Comparison of ENCODE assay signal across 12 cellular contexts in the genomic region with DNA sequence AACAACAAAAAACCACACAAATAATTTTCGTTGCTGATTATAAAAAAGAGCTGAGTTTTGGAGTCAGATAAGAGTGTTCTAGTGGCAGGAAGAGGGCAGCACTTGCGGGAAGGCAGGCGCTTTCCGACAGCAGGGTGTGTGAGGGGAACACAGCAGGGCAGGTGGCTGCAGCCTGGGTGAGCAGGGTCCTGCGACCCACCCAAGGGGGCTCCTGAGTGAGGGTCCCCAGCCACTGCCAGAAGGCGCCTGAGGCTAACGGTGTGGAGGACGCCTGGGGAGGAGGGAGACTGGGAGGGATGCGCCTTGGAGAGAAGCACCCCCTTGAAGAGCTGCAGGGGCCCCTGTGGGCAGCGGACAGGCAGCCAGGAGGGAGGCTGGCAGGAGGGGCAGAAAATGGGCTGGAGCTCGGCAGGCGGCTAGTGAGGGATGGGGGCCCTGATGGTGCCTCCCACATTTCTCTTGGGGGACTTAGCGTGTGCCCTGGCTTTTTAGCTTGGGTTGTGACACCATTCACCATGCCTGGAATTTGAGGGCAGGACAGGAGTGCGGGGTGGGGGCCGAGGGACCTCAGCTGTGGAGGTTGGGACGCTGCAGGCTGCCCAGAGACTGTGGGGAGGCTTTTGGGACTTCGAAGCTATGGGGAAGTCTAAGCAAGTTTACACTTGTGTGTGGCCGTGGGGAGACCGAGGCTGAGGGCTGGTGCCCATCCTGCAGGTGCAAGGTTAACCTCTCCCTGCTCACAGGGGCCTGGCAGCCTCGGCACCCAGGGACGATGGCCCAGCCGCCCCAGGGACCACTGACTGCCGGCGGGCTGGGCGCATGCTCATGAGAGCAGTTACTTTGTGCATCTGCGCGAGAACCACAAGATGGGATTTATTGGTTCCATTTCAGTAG.
A peak's percentile ranks its signal among the peaks of the same experiment; 100 is the strongest.
DNase-seq lines count a peak whose midpoint lies in the region; ATAC-seq, FAIRE-seq and TF ChIP-seq lines count a peak whose summit lies in the region.
"Had no signal": no experiment of that assay in that cellular context is flagged by ENCODE, and none has a peak within 500 bp of the region (broad histone marks: within the 10 kb centered on the region; RNA-seq: fewer than 3 reads in every experiment).

No MANE protein-coding gene starts in this region.

- WGBS in gastroesophageal sphincter (ENCODE audit: low coverage in 1 of 2), 2 donors = 52 to 78% methylated on average over 12 to 16 of the region's 27 CpGs

- H3K9me3 ChIP-seq in gastroesophageal sphincter = peaks cover 0 to 16% (median 0%) of the 10 kb centered on the region in 3 donors
- H3K9me3 ChIP-seq: pancreas had no signal

- TF ChIP-seq CTCF in HFFc6 (IDR thresholded peaks at IDR 0.05) (peak; percentile 37), bronchial epithelial cell (IDR thresholded peaks at IDR 0.05; ENCODE audit: insufficient read depth, low read length, severe bottlenecking) (peak; percentile 6), osteocyte (IDR thresholded peaks at IDR 0.05) (peak; percentile 21), gastroesophageal sphincter (IDR thresholded peaks at IDR 0.05) (no peak)

- no peaks in the 10 kb centered on the region for H3K4me1 Mint-ChIP-seq in activated T-cell treated with anti-CD3 and anti-CD28 coated beads, Interleukin-2, amount 50 U/mL, for 72 hours (ENCODE audit: low read depth)
- no peaks in the 10 kb centered on the region for H3K4me1 Mint-ChIP-seq in activated T-cell treated with anti-CD3 and anti-CD28 coated beads, Interleukin-2, amount 50 U/mL, for 24 hours (ENCODE audit: low read depth)
- H3K4me1 Mint-ChIP-seq in HFFc6 (ENCODE audit: low read depth) (peaks cover 18% of the 10 kb centered on the region), osteocyte (ENCODE audit: unreplicated experiment) (peaks cover 34% of the 10 kb centered on the region)

- H3K4me1 ChIP-seq in gastroesophageal sphincter = no peaks in the 10 kb centered on the region

- no peak for ATAC-seq in activated T-cell treated with anti-CD3 and anti-CD28 coated beads, Interleukin-2, amount 50 U/mL, for 72 hours (replicated peaks in 1 of 2)
- ATAC-seq in gastroesophageal sphincter = no peak
- ATAC-seq: pancreas had no signal

- no peak overlapping the region for H3K27ac ChIP-seq in gastroesophageal sphincter
- H3K27ac ChIP-seq: pancreas, tibial artery had no signal

- no peak for DNase-seq in activated T-cell treated with anti-CD3 and anti-CD28 coated beads, Interleukin-2, amount 50 U/mL, for 72 hours
- DNase-seq in activated T-cell treated with anti-CD3 and anti-CD28 coated beads, Interleukin-2, amount 50 U/mL, for 24 hours = no peak
- DNase-seq in HFFc6 (no peak), bronchial epithelial cell (ENCODE audit: low read depth) (no peak), osteocyte (ENCODE audit: extremely low spot score, unreplicated experiment) (no peak), NAMALWA (ENCODE audit: low spot score) (no peak), mucosa of gallbladder (ENCODE audit: low spot score) (no peak)
- DNase-seq: islet precursor cell; stimulated activated CD4-positive, alpha-beta T cell treated with anti-CD3 and anti-CD28 coated beads, Interleukin-4, amount 100 ng/mL, for 1 hour; tibial artery had no signal

- no peaks in the 10 kb centered on the region for H3K27me3 Mint-ChIP-seq in activated T-cell treated with anti-CD3 and anti-CD28 coated beads, Interleukin-2, amount 50 U/mL, for 72 hours (ENCODE audit: low read depth)
- peaks cover 10% of the 10 kb centered on the region for H3K27me3 Mint-ChIP-seq in activated T-cell treated with anti-CD3 and anti-CD28 coated beads, Interleukin-2, amount 50 U/mL, for 24 hours
- H3K27me3 Mint-ChIP-seq in HFFc6 (ENCODE audit: insufficient read depth) (peaks cover 9% of the 10 kb centered on the region), osteocyte (ENCODE audit: unreplicated experiment) (no peaks in the 10 kb centered on the region)

- peak overlapping the region; percentile 32 for H3K27ac Mint-ChIP-seq in activated T-cell treated with anti-CD3 and anti-CD28 coated beads, Interleukin-2, amount 50 U/mL, for 72 hours
- H3K27ac Mint-ChIP-seq in activated T-cell treated with anti-CD3 and anti-CD28 coated beads, Interleukin-2, amount 50 U/mL, for 24 hours = no peak overlapping the region
- H3K27ac Mint-ChIP-seq in HFFc6 = no peak overlapping the region
- no peak overlapping the region for H3K27ac Mint-ChIP-seq in osteocyte (ENCODE audit: unreplicated experiment)

- no peaks in the 10 kb centered on the region for H3K27me3 ChIP-seq in bronchial epithelial cell (ENCODE audit: control insufficient read depth, insufficient read depth, low read length)
- peaks cover 47% of the 10 kb centered on the region for H3K27me3 ChIP-seq in gastroesophageal sphincter
- H3K27me3 ChIP-seq: pancreas had no signal

- no peak overlapping the region for H3K4me3 Mint-ChIP-seq in activated T-cell treated with anti-CD3 and anti-CD28 coated beads, Interleukin-2, amount 50 U/mL, for 72 hours
- no peak overlapping the region for H3K4me3 Mint-ChIP-seq in activated T-cell treated with anti-CD3 and anti-CD28 coated beads, Interleukin-2, amount 50 U/mL, for 24 hours
- H3K4me3 Mint-ChIP-seq in HFFc6 = no peak overlapping the region
- H3K4me3 Mint-ChIP-seq in osteocyte (ENCODE audit: unreplicated experiment) = no peak overlapping the region

- TF ChIP-seq POLR2A in gastroesophageal sphincter (IDR thresholded peaks at IDR 0.05) = no peak

- H3K36me3 Mint-ChIP-seq in activated T-cell treated with anti-CD3 and anti-CD28 coated beads, Interleukin-2, amount 50 U/mL, for 72 hours (ENCODE audit: insufficient read depth in 2 of 2) = peaks cover 0 to 2% of the 10 kb centered on the region in 2 donors
- no peaks in the 10 kb centered on the region for H3K36me3 Mint-ChIP-seq in activated T-cell treated with anti-CD3 and anti-CD28 coated beads, Interleukin-2, amount 50 U/mL, for 24 hours (ENCODE audit: low read depth)
- H3K36me3 Mint-ChIP-seq in HFFc6 (ENCODE audit: low read depth) (peaks cover 5% of the 10 kb centered on the region), osteocyte (ENCODE audit: unreplicated experiment) (no peaks in the 10 kb centered on the region)

- TF ChIP-seq EP300 in gastroesophageal sphincter (IDR thresholded peaks at IDR 0.05) = no peak

- peaks cover 0 to 1% of the 10 kb centered on the region in 2 donors for H3K9me3 Mint-ChIP-seq in activated T-cell treated with anti-CD3 and anti-CD28 coated beads, Interleukin-2, amount 50 U/mL, for 72 hours
- H3K9me3 Mint-ChIP-seq in activated T-cell treated with anti-CD3 and anti-CD28 coated beads, Interleukin-2, amount 50 U/mL, for 24 hours = no peaks in the 10 kb centered on the region
- H3K9me3 Mint-ChIP-seq in HFFc6 (peaks cover 20% of the 10 kb centered on the region), osteocyte (ENCODE audit: unreplicated experiment) (no peaks in the 10 kb centered on the region)

- H3K4me3 ChIP-seq in bronchial epithelial cell (ENCODE audit: low read depth, low read length) (no peak overlapping the region), gastroesophageal sphincter (no peak overlapping the region)
- H3K4me3 ChIP-seq: pancreas, tibial artery had no signal

- H3K36me3 ChIP-seq in bronchial epithelial cell (ENCODE audit: control insufficient read depth, insufficient read depth, low read length) (no peaks in the 10 kb centered on the region), gastroesophageal sphincter (no peaks in the 10 kb centered on the region)
- H3K36me3 ChIP-seq: pancreas, tibial artery had no signal

- FAIRE-seq in bronchial epithelial cell (lab: Jason Lieb, UNC) = no peak
- FAIRE-seq: pancreas had no signal

Comparison
In these comparisons a context has a peak if more than half of its experiments do, and no peak if none do; other contexts are left out.
1. CTCF ChIP-seq: peak in HFFc6 (single experiment), bronchial epithelial cell (single experiment) and osteocyte (single experiment); none in gastroesophageal sphincter (0 of 4).